Comparison of ENCODE assay signal across 13 cellular contexts in the genomic region with DNA sequence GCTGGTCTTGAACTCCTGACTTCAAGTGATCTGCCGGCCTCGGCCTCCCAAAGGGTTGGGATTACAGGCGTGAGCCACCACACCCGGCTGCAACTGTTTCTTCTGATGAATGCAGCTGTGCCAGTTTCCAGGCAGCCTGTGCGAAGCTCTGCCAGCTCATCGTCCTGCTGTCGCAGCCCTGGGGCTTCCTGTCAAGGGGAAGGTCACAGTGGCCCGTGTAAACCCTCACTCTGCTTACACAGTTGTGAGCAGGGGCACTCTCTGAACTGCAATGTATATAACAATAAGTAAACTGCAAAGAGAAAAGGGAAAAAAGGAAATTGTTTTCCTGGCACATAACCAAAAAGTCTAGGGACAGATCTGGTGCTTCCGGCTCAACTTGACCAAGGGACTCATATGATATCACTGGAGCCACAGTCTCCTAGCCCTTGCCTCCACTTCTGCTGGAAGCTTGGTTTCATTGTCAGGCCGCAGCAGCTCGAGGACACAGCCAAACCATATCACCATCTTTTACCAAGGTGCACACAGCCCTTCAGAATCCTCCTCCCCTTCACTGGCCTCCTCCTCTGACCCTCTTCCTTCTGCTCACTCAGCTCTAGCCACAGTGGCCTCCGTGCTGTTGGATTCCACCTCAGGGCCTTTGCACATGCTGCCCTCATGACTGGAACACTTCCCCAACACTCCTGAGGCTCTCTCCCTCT. TPM values are rescaled to one million over a fixed set of nuclear protein-coding genes. Genes with fewer than 3 reads are reported as not detected.
DNase-seq lines count a peak whose midpoint lies in the region; ATAC-seq, FAIRE-seq and TF ChIP-seq lines count a peak whose summit lies in the region.
"Had no signal": no experiment of that assay in that cellular context is flagged by ENCODE, and none has a peak within 500 bp of the region (broad histone marks: within the 10 kb centered on the region; RNA-seq: fewer than 3 reads in every experiment).

No MANE protein-coding gene starts in this region.

- peak; percentile 40 for DNase-seq in stimulated activated CD4-positive, alpha-beta T cell treated with anti-CD3 and anti-CD28 coated beads, Interleukin-1b, Interleukin-23, amount 100 ng/mL, for 48 hours
- no peak for DNase-seq in stimulated activated CD4-positive, alpha-beta T cell treated with anti-CD3 and anti-CD28 coated beads, Interleukin-4, amount 100 ng/mL, for 4 hours
- DNase-seq in K562 (ENCODE audit: extremely low read depth in 1 of 4, low spot score in 3 of 4) (no peak), medulla oblongata (ENCODE audit: extremely low spot score) (peak; percentile 49), NCI-H345 treated with DMSO at 0.1 percent for 48 hours (lab: John Stamatoyannopoulos, UW; ENCODE audit: unreplicated experiment) (no peak), 8988T (no peak)
- DNase-seq: BE2C; effector CD8-positive, alpha-beta T cell; NCI-H1436; NCI-H748 treated with DMSO at 0.1 percent for 48 hours had no signal

- peaks cover 10 to 13% of the 10 kb centered on the region in 2 experiments for H3K4me1 ChIP-seq in K562 (replicated peaks in 1 of 2; ENCODE audit: control insufficient read depth in 2 of 2, insufficient read depth in 2 of 2, low read length in 2 of 2)
- H3K4me1 ChIP-seq: BE2C had no signal

- no peak for TF ChIP-seq POLR2A in K562 (conservative IDR thresholded peaks at IDR 0.05)

- POLR2A ChIA-PET in K562 (lab: Yijun Ruan, JAX) = interaction anchor here (1.0 to 1.4 kb wide), 2 partner anchors 10 to 24 kb away, joined by 3 read pairs; no protein-coding TSS in a partner anchor

- no peaks in the 10 kb centered on the region for H3K9me3 ChIP-seq in K562 (replicated peaks; ENCODE audit: control insufficient read depth, insufficient read depth, low read depth, low read length)
- H3K9me3 ChIP-seq: BE2C, vagina had no signal

- CTCF ChIA-PET in K562 (lab: Yijun Ruan, JAX; ENCODE audit: low intra/inter-chr PET ratio) = no interaction called here

- ATAC-seq in K562 = no peak
- ATAC-seq in HG03097 (IDR thresholded peaks at IDR 0.05; ENCODE audit: low FRiP score, unreplicated experiment) = no peak
- ATAC-seq in GM21423 (IDR thresholded peaks at IDR 0.05; ENCODE audit: unreplicated experiment) = no peak

- intact Hi-C loops in K562 (cut with micrococcal nuclease) = no loop called here

- H3K79me2 ChIP-seq in K562 (ENCODE audit: control insufficient read depth, insufficient read depth, low read length) = no peaks in the 10 kb centered on the region

- no peaks in the 10 kb centered on the region for H3K27me3 ChIP-seq in K562 (ENCODE audit: control insufficient read depth in 2 of 2, insufficient read depth in 2 of 2, low read length in 2 of 2)
- H3K27me3 ChIP-seq: BE2C, vagina had no signal

- in situ Hi-C loops in K562 (cut with MboI) = no loop called here

- H3K9me1 ChIP-seq in K562 (ENCODE audit: control insufficient read depth, insufficient read depth, low read length) = no peaks in the 10 kb centered on the region

- no TSS peak for BruUV-seq in K562 (replicated peaks; lab: Mats Ljungman, UMichigan)

- H3K36me3 ChIP-seq in K562 (ENCODE audit: control insufficient read depth, insufficient read depth, low read length) = no peaks in the 10 kb centered on the region
- H3K36me3 ChIP-seq: BE2C, vagina had no signal

- no peak overlapping the region for H3K4me3 ChIP-seq in K562
- H3K4me3 ChIP-seq: vagina had no signal

- no peak for FAIRE-seq in K562 (lab: Jason Lieb, UNC)

- WGBS in K562 (ENCODE audit: insufficient coverage, low coverage, missing lambda C conversion rate) = 69% methylated on average over 12 of the region's 12 CpGs

- no peaks in the 10 kb centered on the region for H4K20me1 ChIP-seq in K562 (replicated peaks; ENCODE audit: control insufficient read depth, insufficient read depth, low read length)

- peak overlapping the region in 1 of 2 experiments; percentile 52; a peak in 1 of 4 replicates for H3K9ac ChIP-seq in K562 (ENCODE audit: insufficient read depth in 1 of 2, low read depth in 2 of 2, low read length in 2 of 2)

- no peak for TF ChIP-seq RAD21 in K562 (CRISPR knock-in tag; conservative IDR thresholded peaks at IDR 0.05 in 1 of 2, IDR thresholded peaks at IDR 0.05 in 1 of 2)

- no peak overlapping the region for H2AFZ ChIP-seq in K562 (ENCODE audit: low read depth, low read length)

- no peak for TF ChIP-seq CTCF in K562 (IDR thresholded peaks at IDR 0.05 in 2 of 3, conservative IDR thresholded peaks at IDR 0.05 in 1 of 3; ENCODE audit: insufficient read depth in 2 of 3, low read depth in 1 of 3, low read length in 3 of 3)

- TF ChIP-seq EP300 in K562 (IDR thresholded peaks at IDR 0.05; ENCODE audit: low read length) = no peak

- no peak overlapping the region for H3K27ac ChIP-seq in K562 (ENCODE audit: extremely low read depth, low read depth, low read length)

- H3K4me2 ChIP-seq in K562 (ENCODE audit: insufficient read depth, low read length) = no peak overlapping the region

TF ChIP-seq in K562, 482 proteins besides CTCF, POLR2A, EP300 and RAD21:
- TF ChIP-seq RBM25 (IDR thresholded peaks at IDR 0.05; ENCODE audit: low read depth, low read length, severe bottlenecking) (peak; percentile 60), THRB (CRISPR knock-in tag; conservative IDR thresholded peaks at IDR 0.05) (no peak), HBP1 (CRISPR knock-in tag; IDR thresholded peaks at IDR 0.05) (no peak), SMARCA5 (IDR thresholded peaks at IDR 0.05) (peak; percentile 84), NFIC (IDR thresholded peaks at IDR 0.05) (peak; percentile 40; the same call in 1 of the 2 replicates), PTBP1 (IDR thresholded peaks at IDR 0.05; ENCODE audit: low read depth, low read length) (0 out of 2 replicates have a peak, but pooled peaks have one; percentile 38), ZKSCAN8 (CRISPR knock-in tag; IDR thresholded peaks at IDR 0.05) (no peak), NEUROD1 (IDR thresholded peaks at IDR 0.05; ENCODE audit: borderline replicate concordance, low read depth, low read length, partially characterized antibody) (no peak), BCOR (IDR thresholded peaks at IDR 0.05) (peak; percentile 93), KDM1A (IDR thresholded peaks at IDR 0.05) (peak in 1 of 2 experiments; percentile 71; a peak in 3 of 4 replicates), RCOR1 (IDR thresholded peaks at IDR 0.05; ENCODE audit: borderline replicate concordance in 1 of 2, low read depth in 2 of 2, low read length in 2 of 2) (peak in 1 of 2 experiments; percentile 41; a peak in 1 of 4 replicates), THAP7 (CRISPR knock-in tag; IDR thresholded peaks at IDR 0.05) (no peak), ZNF717 (CRISPR knock-in tag; IDR thresholded peaks at IDR 0.05) (no peak)

RNA-seq across cellular contexts. Expression of gene LBR, which starts 22.8 kb away (rescaled TPM):
- total RNA-seq in K562 (2011; cell fraction: chromatin; rRNA removed; ENCODE audit: low replicate concordance) = 218 and 419 TPM in 2 replicates
- total RNA-seq in K562 (2011; cell fraction: nucleolus; rRNA removed) = 192 and 198 TPM in 2 replicates
- 268 and 304 TPM in 2 replicates for total RNA-seq in K562 (2011; cell fraction: nucleoplasm; rRNA removed)
- total RNA-seq in K562 (2014; rRNA removed) = 102 and 116 TPM in 2 replicates
- total RNA-seq in K562 (2014; rRNA removed; fragmentation: Illumina TruSeq; extraction: Trizol) = 205 and 234 TPM in 2 replicates
- 177 and 192 TPM in 2 replicates for total RNA-seq in K562 (2015; rRNA removed; fragmentation: Illumina TruSeq; extraction: Trizol)
- total RNA-seq in K562 (2021) = 229 and 235 TPM in 2 replicates
- 170 and 197 TPM in 2 replicates for polyA plus RNA-seq in K562 (2011; rRNA removed)
- polyA plus RNA-seq in K562 (2011; cell fraction: cytosol; rRNA removed) = 90.3 and 164 TPM in 2 replicates
- 137 and 143 TPM in 2 replicates for polyA plus RNA-seq in K562 (2011; cell fraction: nucleus; rRNA removed)
- 106 and 154 TPM in 2 replicates for polyA plus RNA-seq in K562 (2012)
- polyA plus RNA-seq in K562 (2014; fragmentation: Illumina TruSeq; extraction: Trizol) = 160 and 197 TPM in 2 replicates
- polyA plus RNA-seq in K562 (2014; fragmentation: Nextera tagmentation; extraction: Ambion mirVana) = 100 to 1,000 TPM; 203 to 217 TPM
- 144 and 147 TPM in 2 replicates for polyA plus RNA-seq in K562 (2014; rRNA removed)
- 186 and 194 TPM in 2 replicates for polyA minus RNA-seq in K562 (2011; rRNA and poly(A)+ RNA removed)
- 95.8 and 96.2 TPM in 2 replicates for polyA minus RNA-seq in K562 (2011; cell fraction: cytosol; rRNA and poly(A)+ RNA removed)
- polyA minus RNA-seq in K562 (2011; cell fraction: nucleus; rRNA and poly(A)+ RNA removed) = 102 and 157 TPM in 2 replicates

Comparison
In these comparisons a context has a peak if more than half of its experiments do, and no peak if none do; other contexts are left out.
1. DNase-seq: peak in stimulated activated CD4-positive, alpha-beta T cell treated with anti-CD3 and anti-CD28 coated beads, Interleukin-1b, Interleukin-23, amount 100 ng/mL, for 48 hours (single experiment) and medulla oblongata (single experiment); none in stimulated activated CD4-positive, alpha-beta T cell treated with anti-CD3 and anti-CD28 coated beads, Interleukin-4, amount 100 ng/mL, for 4 hours (0 of 2), K562 (0 of 4), NCI-H345 treated with DMSO at 0.1 percent for 48 hours (single experiment) and 8988T (single experiment).